Comparison of ENCODE assay signal across 10 cellular contexts in the genomic region with DNA sequence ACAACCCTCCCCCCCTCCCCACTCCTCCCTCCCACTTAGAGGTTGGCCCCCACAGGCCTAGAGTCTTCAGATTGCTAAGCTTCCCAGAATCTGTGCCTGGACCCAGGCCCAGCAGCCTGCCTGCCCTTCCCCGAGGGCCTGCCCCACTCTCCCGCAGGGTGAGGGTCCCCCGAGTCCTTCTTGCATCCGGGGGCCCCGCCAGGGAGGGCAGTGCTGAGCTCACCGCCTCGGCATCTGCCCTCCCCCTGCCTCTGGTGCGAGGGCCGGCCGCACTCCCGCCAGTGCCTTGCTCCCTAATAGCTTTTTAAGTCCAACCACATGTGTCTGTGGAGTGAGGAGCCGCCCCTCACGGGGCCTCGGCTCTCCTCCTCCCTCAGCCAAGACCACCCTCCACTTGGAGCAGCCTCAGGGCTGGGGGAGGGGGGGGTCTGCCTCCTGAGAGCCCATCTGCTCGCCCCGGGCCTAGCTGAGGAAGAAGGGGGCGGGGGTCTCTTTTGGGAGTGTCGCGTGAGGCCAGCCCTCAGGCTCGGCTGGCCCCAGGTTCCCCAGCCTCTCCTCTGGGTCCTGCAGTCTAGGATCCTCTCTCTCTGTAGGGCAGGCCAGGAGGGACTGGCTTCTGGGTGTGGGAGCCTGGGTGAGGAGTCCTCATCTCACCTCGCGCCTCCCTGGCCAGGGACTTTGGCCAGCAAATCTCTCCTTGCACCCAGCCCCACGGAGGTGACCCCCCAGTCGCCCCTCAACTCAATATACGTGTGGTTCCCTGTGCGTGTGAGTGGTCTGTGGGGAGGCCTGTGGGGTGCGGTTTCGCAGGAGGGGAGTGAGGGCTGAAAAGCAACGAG. TPM values are rescaled to one million over a fixed set of nuclear protein-coding genes. Genes with fewer than 3 reads are reported as not detected.
DNase-seq lines count a peak whose midpoint lies in the region; ATAC-seq lines count a peak whose summit lies in the region.
"Had no signal": no experiment of that assay in that cellular context is flagged by ENCODE, and none has a peak within 500 bp of the region (broad histone marks: within the 10 kb centered on the region; RNA-seq: fewer than 3 reads in every experiment).

No MANE protein-coding gene starts in this region.

- H3K9me3 Mint-ChIP-seq in activated naive CD8-positive, alpha-beta T cell treated with anti-CD3 and anti-CD28 coated beads, Interleukin-2, amount 50 U/mL, for 24 hours = no peaks in the 10 kb centered on the region
- H3K9me3 Mint-ChIP-seq: activated naive CD8-positive, alpha-beta T cell treated with anti-CD3 and anti-CD28 coated beads, Interleukin-2, amount 10 ng/mL, durations not matched to agents 7 days and 5 days had no signal

- H3K4me1 ChIP-seq in NT2/D1 (ENCODE audit: insufficient read depth, insufficient read length) = peaks cover 69% of the 10 kb centered on the region
- peaks cover 15 to 59% of the 10 kb centered on the region in 2 donors for H3K4me1 ChIP-seq in esophagus (ENCODE audit: control insufficient read depth in 2 of 2, insufficient read depth in 2 of 2, low read length in 1 of 2)

- H3K4me1 Mint-ChIP-seq in activated naive CD8-positive, alpha-beta T cell treated with anti-CD3 and anti-CD28 coated beads, Interleukin-2, amount 50 U/mL, for 24 hours = peaks cover 9% of the 10 kb centered on the region

- no peaks in the 10 kb centered on the region for H3K9me3 ChIP-seq in NT2/D1 (ENCODE audit: insufficient read depth, low read length)
- no peaks in the 10 kb centered on the region for H3K9me3 ChIP-seq in esophagus (ENCODE audit: control insufficient read depth in 2 of 2, insufficient read depth in 1 of 2, low read depth in 1 of 2, low read length in 1 of 2)

- H3K27me3 ChIP-seq in NT2/D1 (ENCODE audit: insufficient read depth, insufficient read length) (peaks cover 98% of the 10 kb centered on the region), esophagus (ENCODE audit: control insufficient read depth in 1 of 2, insufficient read depth in 2 of 2, low read length in 2 of 2) (no peaks in the 10 kb centered on the region)

- H3K27ac Mint-ChIP-seq in activated naive CD8-positive, alpha-beta T cell treated with anti-CD3 and anti-CD28 coated beads, Interleukin-2, amount 50 U/mL, for 24 hours = no peak overlapping the region
- H3K27ac Mint-ChIP-seq: activated naive CD8-positive, alpha-beta T cell treated with anti-CD3 and anti-CD28 coated beads, Interleukin-2, amount 10 ng/mL, durations not matched to agents 7 days and 5 days; B cell had no signal

- no peak overlapping the region for H3K4me3 Mint-ChIP-seq in activated naive CD8-positive, alpha-beta T cell treated with anti-CD3 and anti-CD28 coated beads, Interleukin-2, amount 50 U/mL, for 24 hours
- H3K4me3 Mint-ChIP-seq: activated naive CD8-positive, alpha-beta T cell treated with anti-CD3 and anti-CD28 coated beads, Interleukin-2, amount 10 ng/mL, durations not matched to agents 7 days and 5 days; B cell had no signal

- no peaks in the 10 kb centered on the region for H3K27me3 Mint-ChIP-seq in activated naive CD8-positive, alpha-beta T cell treated with anti-CD3 and anti-CD28 coated beads, Interleukin-2, amount 50 U/mL, for 24 hours

- peak overlapping the region; percentile 67 for H3K9ac ChIP-seq in NT2/D1 (ENCODE audit: insufficient read length, low read depth)

- H3K36me3 ChIP-seq in NT2/D1 (ENCODE audit: insufficient read depth, insufficient read length, low read length) (no peaks in the 10 kb centered on the region), esophagus (ENCODE audit: control insufficient read depth in 2 of 2, insufficient read depth in 2 of 2, low read length in 1 of 2) (peaks cover 0 to 2% of the 10 kb centered on the region in 2 donors)

- no peaks in the 10 kb centered on the region for H3K36me3 Mint-ChIP-seq in activated naive CD8-positive, alpha-beta T cell treated with anti-CD3 and anti-CD28 coated beads, Interleukin-2, amount 50 U/mL, for 24 hours (ENCODE audit: low read depth)
- H3K36me3 Mint-ChIP-seq: activated naive CD8-positive, alpha-beta T cell treated with anti-CD3 and anti-CD28 coated beads, Interleukin-2, amount 10 ng/mL, durations not matched to agents 7 days and 5 days had no signal

- WGBS in esophagus, 2 donors = 22 to 24% methylated on average over 27 to 29 of the region's 29 CpGs

- peak overlapping the region; percentile 92 to 93 for H3K27ac ChIP-seq in esophagus (ENCODE audit: low read depth in 2 of 2, low read length in 1 of 2)

- DNase-seq in 8988T (peak; percentile 47), NT2/D1 (ENCODE audit: low read depth, low spot score) (no peak), mucosa of gallbladder (ENCODE audit: low spot score) (peak; percentile 57), SKM-1 treated with dmso at 0.1 percent for 144 hours (lab: John Stamatoyannopoulos, UW; ENCODE audit: unreplicated experiment) (no peak)
- no peak for DNase-seq in activated naive CD8-positive, alpha-beta T cell treated with anti-CD3 and anti-CD28 coated beads, Interleukin-2, amount 50 U/mL, for 24 hours
- DNase-seq: activated naive CD8-positive, alpha-beta T cell treated with anti-CD3 and anti-CD28 coated beads, Interleukin-2, amount 10 ng/mL, durations not matched to agents 7 days and 5 days had no signal

- no peak for ATAC-seq in activated naive CD8-positive, alpha-beta T cell treated with anti-CD3 and anti-CD28 coated beads, Interleukin-2, amount 50 U/mL, for 24 hours
- ATAC-seq in GM19035 (IDR thresholded peaks at IDR 0.05; ENCODE audit: unreplicated experiment) (no peak), GM21723 (IDR thresholded peaks at IDR 0.05; ENCODE audit: unreplicated experiment) (no peak)

- H3K4me3 ChIP-seq in NT2/D1 (ENCODE audit: insufficient read length, low read depth) (peak overlapping the region; percentile 19), esophagus (ENCODE audit: low read depth in 1 of 2, low read length in 2 of 2) (no peak overlapping the region)

RNA-seq across cellular contexts. Expression of a gene that starts 47.2 kb away (rescaled TPM):
- polyA plus RNA-seq in esophagus = 1 to 10 TPM; 1.5 to 1.9 TPM
- total RNA-seq in mucosa of gallbladder = 11.7 TPM

Comparison
In these comparisons a context has a peak if more than half of its experiments do, and no peak if none do; other contexts are left out.
1. DNase-seq: peak in 8988T (single experiment) and mucosa of gallbladder (single experiment); none in NT2/D1 (single experiment), SKM-1 treated with dmso at 0.1 percent for 144 hours (single experiment) and activated naive CD8-positive, alpha-beta T cell treated with anti-CD3 and anti-CD28 coated beads, Interleukin-2, amount 50 U/mL, for 24 hours (single experiment).